In genomic region chr1:155139895-155140629, GRCh38 we compare ENCODE assay signal across 8 cellular contexts. TPM values are rescaled to one million over a fixed set of nuclear protein-coding genes. Genes with fewer than 3 reads are reported as not detected.
DNase-seq lines count a peak whose midpoint lies in the region; ATAC-seq, FAIRE-seq and TF ChIP-seq lines count a peak whose summit lies in the region.

TSS of gene DPM3 (minus strand) at chr1:155140531. CDS start at chr1:155140240, 291 bp downstream.

- H3K27ac ChIP-seq in H1 (ENCODE audit: low read depth, low read length) = peak within 1 kb of the TSS; percentile 28; the same call in 1 of the 2 replicates
- peak within 1 kb of the TSS; percentile 17 for H3K27ac ChIP-seq in mesendoderm (ENCODE audit: low read depth, low read length)

- H3K9ac ChIP-seq in NT2/D1 (ENCODE audit: insufficient read length, low read depth) = peak within 1 kb of the TSS; percentile 99
- H3K9ac ChIP-seq in H1 (replicated peaks in 1 of 4; ENCODE audit: extremely low read depth in 1 of 4, low read depth in 3 of 4, low read length in 3 of 4) = peak within 1 kb of the TSS; percentile 60 to 73 (median 67); a peak in 6 of 7 replicates
- H3K9ac ChIP-seq in mesendoderm (ENCODE audit: low read length) = peak within 1 kb of the TSS; percentile 89

- peak within 1 kb of the TSS; percentile 67 for H4K91ac ChIP-seq in H1 (replicated peaks; ENCODE audit: insufficient read length, low read length)

- H3K27me3 ChIP-seq in NT2/D1 (ENCODE audit: insufficient read depth, insufficient read length) (peaks cover 7% of the 10 kb centered on the region), H1 (replicated peaks in 1 of 4; ENCODE audit: control insufficient read depth in 3 of 4, extremely low read depth in 1 of 4, insufficient read depth in 3 of 4, low read length in 3 of 4) (no peaks in the 10 kb centered on the region), mesendoderm (ENCODE audit: insufficient read depth, low read length, poor library complexity) (no peaks in the 10 kb centered on the region)

- peaks cover 21% of the 10 kb centered on the region for H3K36me3 ChIP-seq in NT2/D1 (ENCODE audit: insufficient read depth, insufficient read length, low read length)
- no peaks in the 10 kb centered on the region; a peak in 1 of 8 replicates for H3K36me3 ChIP-seq in H1 (ENCODE audit: control insufficient read depth in 2 of 4, insufficient read depth in 4 of 4, low read length in 3 of 4)
- H3K36me3 ChIP-seq in mesendoderm (ENCODE audit: control insufficient read depth, insufficient read depth, low read length) = no peaks in the 10 kb centered on the region

- H3K79me1 ChIP-seq in H1 (ENCODE audit: low read depth, low read length) (no peaks in the 10 kb centered on the region; the same call in 1 of the 2 replicates), mesendoderm (ENCODE audit: low read length) (peaks cover 9% of the 10 kb centered on the region)

- no peak within 1 kb of the TSS for H2BK20ac ChIP-seq in H1 (ENCODE audit: low read length)

- H3K79me2 ChIP-seq in H1 (ENCODE audit: control insufficient read depth in 1 of 2, insufficient read depth in 2 of 2, low read length in 2 of 2) (peaks cover 0 to 2% of the 10 kb centered on the region in 2 experiments; a peak in 1 of 4 replicates), mesendoderm (ENCODE audit: control insufficient read depth, insufficient read depth, low read length) (no peaks in the 10 kb centered on the region)

- no peak; a peak in 1 of 3 replicates for TF ChIP-seq POLR2A in H1 (IDR thresholded peaks at IDR 0.05; ENCODE audit: control extremely low read depth in 1 of 2, low read depth in 2 of 2, low read length in 2 of 2)

- POLR2A ChIA-PET in H1 (lab: Charles Lee; ENCODE audit: partially characterized antibody) = interaction anchor here (0.9 to 1.0 kb wide), 2 partner anchors 9 to 33 kb away, joined by 4 to 8 read pairs; partner anchors contain the start of gene KRTCAP2

- H3K9me3 ChIP-seq in NT2/D1 (ENCODE audit: insufficient read depth, low read length) = no peaks in the 10 kb centered on the region
- H3K9me3 ChIP-seq in H1 (ENCODE audit: insufficient read depth in 2 of 2, low read depth in 1 of 2, low read length in 1 of 2) = no peaks in the 10 kb centered on the region

- H4K5ac ChIP-seq in H1 (ENCODE audit: insufficient read length, low read depth, low read length) = peak within 1 kb of the TSS; percentile 68
- no peak within 1 kb of the TSS for H4K5ac ChIP-seq in mesendoderm (ENCODE audit: low read length)

- peak within 1 kb of the TSS; percentile 48; the same call in 1 of the 2 replicates for H3K18ac ChIP-seq in H1 (ENCODE audit: extremely low read depth, low read length)
- H3K18ac ChIP-seq in mesendoderm (ENCODE audit: low read length) = no peak within 1 kb of the TSS

- H2BK15ac ChIP-seq in H1 (ENCODE audit: low read length) = 0 out of 2 replicates have a peak within 1 kb of the TSS, but pooled peaks have one; percentile 61
- no peak within 1 kb of the TSS for H2BK15ac ChIP-seq in mesendoderm (replicated peaks; ENCODE audit: low read depth)

- H2BK5ac ChIP-seq in H1 (ENCODE audit: low read depth, low read length) = peak within 1 kb of the TSS; percentile 80
- peak within 1 kb of the TSS; percentile 7 for H2BK5ac ChIP-seq in mesendoderm (ENCODE audit: low read length)

- H3K4me3 ChIP-seq in NT2/D1 (ENCODE audit: insufficient read length, low read depth) (peak within 1 kb of the TSS; percentile 97), H1 (ENCODE audit: extremely low read depth in 1 of 4, insufficient read depth in 2 of 4, low read depth in 3 of 4, low read length in 4 of 4) (peak within 1 kb of the TSS; percentile 70 to 96 (median 92)), mesendoderm (ENCODE audit: low read length) (peak within 1 kb of the TSS; percentile 78)

- H2BK12ac ChIP-seq in H1 (ENCODE audit: low read depth, low read length) = no peak within 1 kb of the TSS; the same call in 1 of the 2 replicates

- H3K4me1 ChIP-seq in NT2/D1 (ENCODE audit: insufficient read depth, insufficient read length) (peaks cover 9% of the 10 kb centered on the region), H1 (replicated peaks in 1 of 4; ENCODE audit: control insufficient read depth in 3 of 4, insufficient read depth in 4 of 4, low read length in 3 of 4) (peaks cover 0 to 8% (median 7%) of the 10 kb centered on the region in 4 experiments; a peak in 4 of 7 replicates), mesendoderm (ENCODE audit: control insufficient read depth, low read depth, low read length) (peaks cover 3% of the 10 kb centered on the region)

- H3K4me2 ChIP-seq in H1 (ENCODE audit: insufficient read depth in 1 of 2, low read depth in 2 of 2, low read length in 2 of 2) (peak within 1 kb of the TSS; percentile 72 to 89), mesendoderm (ENCODE audit: low read length) (peak within 1 kb of the TSS; percentile 75)

- H2BK120ac ChIP-seq in H1 (replicated peaks; ENCODE audit: low read depth, low read length) (no peak within 1 kb of the TSS), mesendoderm (ENCODE audit: low read depth, low read length) (no peak within 1 kb of the TSS)

- peaks cover 10% of the 10 kb centered on the region; the same call in 1 of the 2 replicates for H3K23me2 ChIP-seq in H1 (ENCODE audit: low read depth, low read length)

- H3K4ac ChIP-seq in H1 (replicated peaks; ENCODE audit: insufficient read length, low read depth, low read length) = peak within 1 kb of the TSS; percentile 50
- H3K4ac ChIP-seq in mesendoderm (ENCODE audit: low read depth, low read length) = peak within 1 kb of the TSS; percentile 56

- H2AK5ac ChIP-seq in H1 (ENCODE audit: low read depth, low read length) (no peak within 1 kb of the TSS; the same call in 1 of the 2 replicates), mesendoderm (ENCODE audit: low read length) (no peak within 1 kb of the TSS)

- TF ChIP-seq RAD21 in H1 (IDR thresholded peaks at IDR 0.05 in 1 of 2, conservative IDR thresholded peaks at IDR 0.05 in 1 of 2; ENCODE audit: low read depth in 2 of 2, low read length in 2 of 2) = no peak

- no peak for TF ChIP-seq EP300 in H1 (IDR thresholded peaks at IDR 0.05; ENCODE audit: borderline replicate concordance in 1 of 2, low read depth in 2 of 2, low read length in 2 of 2)

- peak within 1 kb of the TSS; percentile 88 for H4K8ac ChIP-seq in H1 (ENCODE audit: extremely low read depth, insufficient read depth, low read length)
- peak within 1 kb of the TSS; percentile 42 for H4K8ac ChIP-seq in mesendoderm (ENCODE audit: low read depth, low read length)

- H3K14ac ChIP-seq in H1 (ENCODE audit: insufficient read length) = no peak within 1 kb of the TSS

- TF ChIP-seq CTCF in H1 (IDR thresholded peaks at IDR 0.05; ENCODE audit: control extremely low read depth in 1 of 3, insufficient read depth in 1 of 3, low read depth in 1 of 3, low read length in 3 of 3) = no peak; a peak in 1 of 4 replicates

- peak; percentile 47 for ATAC-seq in GM19397 (IDR thresholded peaks at IDR 0.05; ENCODE audit: unreplicated experiment)

- peak within 1 kb of the TSS; percentile 91 for H2AFZ ChIP-seq in H1 (ENCODE audit: low read length)

- no peak for FAIRE-seq in H1 (lab: Jason Lieb, UNC)

- H3K56ac ChIP-seq in H1 (replicated peaks; ENCODE audit: insufficient read length, low read depth, low read length) (peak within 1 kb of the TSS; percentile 36), mesendoderm (ENCODE audit: low read length) (peak within 1 kb of the TSS; percentile 95)

- no peak within 1 kb of the TSS for H3K23ac ChIP-seq in H1 (ENCODE audit: insufficient read length)
- H3K23ac ChIP-seq in mesendoderm (ENCODE audit: low read length) = no peak within 1 kb of the TSS

- no peaks in the 10 kb centered on the region for H4K20me1 ChIP-seq in H1 (replicated peaks in 1 of 2; ENCODE audit: control insufficient read depth in 1 of 2, insufficient read depth in 2 of 2, low read length in 2 of 2)

- DNase-seq in C1 segment of cervical spinal cord (lab: John Stamatoyannopoulos, UW) (peak; percentile 47 to 89 (median 82)), HT1080 (ENCODE audit: low read depth) (peak; percentile 72), NT2/D1 (ENCODE audit: low read depth, low spot score) (no peak), H1 (ENCODE audit: low read depth in 1 of 2, low spot score in 2 of 2) (peak in 1 of 2 experiments; percentile 90), mesendoderm (peak; percentile 84)
- DNase-seq in activated CD8-positive, alpha-beta memory T cell treated with anti-CD3 and anti-CD28 coated beads for 48 hours (ENCODE audit: low read depth in 2 of 3, low spot score in 2 of 3) = peak; percentile 71 to 90 (median 83)
- peak; percentile 81 for DNase-seq in stimulated activated CD8-positive, alpha-beta memory T cell treated with anti-CD3 and anti-CD28 coated beads, Interleukin-15, amount 100 ng/mL, for 1 hour (ENCODE audit: low read depth)

- CTCF ChIA-PET in H1 (lab: Charles Lee; ENCODE audit: partially characterized antibody) = interaction anchor here (0.5 to 14.2 kb wide), 3 partner anchors 30 to 232 kb away, joined by 4 to 187 read pairs (median 4); partner anchors contain the start of genes KRTCAP2 and TRIM46

- WGBS in H1 (ENCODE audit: extremely low coverage in 1 of 2, insufficient coverage in 1 of 2, insufficient read length in 1 of 2, insufficient replicate concordance in 2 of 2, low coverage in 1 of 2, low lambda C conversion rate in 2 of 2, missing lambda C conversion rate in 1 of 2), 2 experiments = 3% methylated on average over 42 of the region's 42 CpGs; no CpG with 5 or more reads in 1 of the 2 experiments
- no CpG with 5 or more reads among the region's 42 CpGs for WGBS in mesendoderm (ENCODE audit: extremely low coverage, insufficient coverage, low lambda C conversion rate)

TF ChIP-seq in H1, 55 proteins besides CTCF, POLR2A, EP300 and RAD21 (continues in another document):
- TF ChIP-seq KDM4A (IDR thresholded peaks at IDR 0.05; ENCODE audit: low read depth, low read length, severe bottlenecking) = peak; percentile 60

RNA-seq across cellular contexts. Expression of gene DPM3, which starts in this region (rescaled TPM):
- total RNA-seq in HT1080 (2014; rRNA removed; shearing (Covaris generic)) = 36.0 and 42.9 TPM in 2 replicates
- polyA plus RNA-seq in HT1080 (2015; cell fraction: cytosol; rRNA removed) = 57.2 and 90.8 TPM in 2 replicates
- polyA plus RNA-seq in HT1080 (2015; cell fraction: nucleus; rRNA removed) = 18.4 and 26.6 TPM in 2 replicates
- 44.8 and 49.3 TPM in 2 replicates for total RNA-seq in H1 (2021; fragmentation: NEBNext Ultra II Directional; extraction: Animal tissue kit (Norgen Biotek cat#: 25700))
- polyA plus RNA-seq in H1 (2011; rRNA removed) = 227 and 349 TPM in 2 replicates
- 166 TPM for polyA plus RNA-seq in H1 (2011; cell fraction: cytosol; rRNA removed)
- 111 TPM for polyA plus RNA-seq in H1 (2011; cell fraction: nucleus; rRNA removed)
- polyA plus RNA-seq in H1 (2012, experiment 1 of 2) = 30.1 to 106 TPM (median 79.5 TPM) in 4 replicates
- 141 TPM for polyA plus RNA-seq in H1 (2012, experiment 2 of 2)
- polyA plus RNA-seq in H1 (2013, experiment 1 of 2) = 184 TPM
- 217 TPM for polyA plus RNA-seq in H1 (2013, experiment 2 of 2)
- 6.9 and 13.7 TPM in 2 replicates for polyA minus RNA-seq in H1 (2011; rRNA and poly(A)+ RNA removed)
- 6.6 TPM for polyA minus RNA-seq in H1 (2011; cell fraction: cytosol; rRNA and poly(A)+ RNA removed)
- 11.4 TPM for polyA minus RNA-seq in H1 (2011; cell fraction: nucleus; rRNA and poly(A)+ RNA removed)
- polyA plus RNA-seq in mesendoderm (2013, experiment 1 of 2) = 84.8 TPM
- polyA plus RNA-seq in mesendoderm (2013, experiment 2 of 2) = 79.1 TPM
